In the genomic region with DNA sequence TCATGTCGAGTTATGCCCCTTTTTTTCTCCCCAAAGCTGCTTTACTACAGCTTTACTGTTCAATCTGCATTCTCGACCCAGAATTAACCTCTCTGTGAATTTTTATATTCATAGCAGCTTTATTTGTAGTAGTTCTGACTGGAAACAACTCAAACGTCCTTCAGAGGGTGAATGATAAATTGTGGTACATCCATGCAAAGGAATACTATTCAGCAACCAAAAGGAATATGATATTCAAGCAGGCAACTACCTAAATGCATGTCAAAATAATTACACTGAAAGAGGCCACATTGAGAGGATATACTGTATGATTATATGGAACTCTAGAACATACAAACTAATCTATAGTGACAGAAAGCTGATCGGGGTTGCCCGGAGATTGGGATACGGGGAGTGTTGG, we compare ENCODE assay signal across 34 cellular contexts. TPM values are rescaled to one million over a fixed set of nuclear protein-coding genes. Genes with fewer than 3 reads are reported as not detected.
"Had no signal": no experiment of that assay in that cellular context is flagged by ENCODE, and none has a peak within 500 bp of the region (broad histone marks: within the 10 kb centered on the region; RNA-seq: fewer than 3 reads in every experiment).

No MANE protein-coding gene starts in this region.

- H3K27me3 ChIP-seq: ascending aorta, cardiac muscle cell had no signal

- H3K4me3 ChIP-seq: ascending aorta, cardiac muscle cell had no signal

- ATAC-seq: activated CD8-positive, alpha-beta T cell treated with anti-CD3 and anti-CD28 coated beads for 36 hours; activated naive CD8-positive, alpha-beta T cell treated with anti-CD3 and anti-CD28 coated beads, Interleukin-2, amount 50 U/mL, for 24 hours; activated T-cell treated with anti-CD3 and anti-CD28 coated beads, Interleukin-2, amount 50 U/mL, for 4 hours; activated T-cell treated with anti-CD3 and anti-CD28 coated beads, Interleukin-2, amount 50 U/mL, for 72 hours had no signal

- H3K4me1 ChIP-seq: ascending aorta had no signal

- H3K9me3 ChIP-seq: ascending aorta had no signal

- H3K27ac ChIP-seq: ascending aorta, cardiac muscle cell, VCaP had no signal

- FAIRE-seq: bronchial epithelial cell, TTC549 had no signal

- DNase-seq: activated B cell treated with CpG ODN at 0.5 μM for 24 hours; activated CD4-positive, alpha-beta memory T cell treated with anti-CD3 and anti-CD28 coated beads for 36 hours; activated CD4-positive, alpha-beta T cell treated with anti-CD3 and anti-CD28 coated beads for 4 hours; activated CD4-positive, alpha-beta T cell treated with anti-CD3 and anti-CD28 coated beads, Interleukin-2, amount 10 ng/mL, durations not matched to agents 24 days and 14 days; activated CD4-positive, alpha-beta T cell treated with anti-CD3 and anti-CD28 coated beads, Interleukin-2, amount 50 U/mL, for 1 hour; activated CD4-positive, alpha-beta T cell treated with anti-CD3 and anti-CD28 coated beads, Interleukin-2, amount 50 U/mL, for 4 hours; activated CD4-positive, CD25-positive, alpha-beta regulatory T cell treated with anti-CD3 and anti-CD28 coated beads, Interleukin-2, amount 50 U/mL, for 72 hours; activated CD8-positive, alpha-beta memory T cell treated with anti-CD3 and anti-CD28 coated beads, Interleukin-2, amount 50 U/mL, for 4 hours; activated CD8-positive, alpha-beta T cell treated with anti-CD3 and anti-CD28 coated beads for 36 hours; activated effector memory CD4-positive, alpha-beta T cell treated with Interleukin-2 at 50 U/mL for 16 hours; activated gamma-delta T cell; activated naive CD4-positive, alpha-beta T cell treated with anti-CD3 and anti-CD28 coated beads, Interleukin-2, amount 10 ng/mL, durations not matched to agents 7 days and 5 days; activated naive CD4-positive, alpha-beta T cell treated with Interleukin-2 at 50 U/mL for 16 hours; activated naive CD8-positive, alpha-beta T cell treated with anti-CD3 and anti-CD28 coated beads, Interleukin-2, amount 10 ng/mL, durations not matched to agents 7 days and 5 days; activated naive CD8-positive, alpha-beta T cell treated with anti-CD3 and anti-CD28 coated beads, Interleukin-2, amount 50 U/mL, for 24 hours; activated T-cell treated with anti-CD3 and anti-CD28 coated beads for 4 hours; activated T-cell treated with anti-CD3 and anti-CD28 coated beads, Interleukin-2, amount 50 U/mL, for 1 hour; activated T-cell treated with anti-CD3 and anti-CD28 coated beads, Interleukin-2, amount 50 U/mL, for 4 hours; activated T-cell treated with anti-CD3 and anti-CD28 coated beads, Interleukin-2, amount 50 U/mL, for 72 hours; amygdala; anterior cingulate cortex; caudate nucleus; cerebellar nuclear complex; T-helper 2 cell; T-helper 9 cell had no signal

- H3K36me3 ChIP-seq: ascending aorta, cardiac muscle cell had no signal

RNA-seq across cellular contexts. Expression of a gene that starts 26.5 kb away (rescaled TPM):
- total RNA-seq: activated B cell treated with CpG ODN at 0.5 μM for 24 hours; activated CD4-positive, alpha-beta memory T cell treated with anti-CD3 and anti-CD28 coated beads for 36 hours; activated CD4-positive, alpha-beta T cell treated with anti-CD3 and anti-CD28 coated beads, Interleukin-2, amount 10 ng/mL, durations not matched to agents 24 days and 14 days; activated CD8-positive, alpha-beta memory T cell treated with anti-CD3 and anti-CD28 coated beads for 36 hours; activated CD8-positive, alpha-beta T cell treated with anti-CD3 and anti-CD28 coated beads for 36 hours; activated naive CD8-positive, alpha-beta T cell treated with anti-CD3 and anti-CD28 coated beads, Interleukin-2, amount 10 ng/mL, durations not matched to agents 7 days and 5 days; activated T-cell treated with anti-CD3 and anti-CD28 coated beads, Interleukin-2, amount 50 U/mL, for 4 hours; activated T-cell treated with anti-CD3 and anti-CD28 coated beads, Interleukin-2, amount 50 U/mL, for 72 hours; activated T-helper 2 cell treated with anti-CD3 and anti-CD28 coated beads, Interferon-gamma antibody, Interleukin-2, Interleukin-4, amounts not matched to agents 10 μg/mL and 5 μg/mL and 100 μg/mL, durations not matched to agents 14 hours and 24 hours and 36 hours; ascending aorta; bronchial epithelial cell; cardiac muscle cell; chondrocyte had no signal
- polyA plus RNA-seq: adipose tissue, cardiac muscle cell had no signal
